In genomic region chr7:152136623-152137022, GRCh38 we compare ENCODE assay signal across 13 cellular contexts.
A peak's percentile ranks its signal among the peaks of the same experiment; 100 is the strongest.
DNase-seq lines count a peak whose midpoint lies in the region; ATAC-seq, FAIRE-seq and TF ChIP-seq lines count a peak whose summit lies in the region.
"Had no signal": no experiment of that assay in that cellular context is flagged by ENCODE, and none has a peak within 500 bp of the region (broad histone marks: within the 10 kb centered on the region; RNA-seq: fewer than 3 reads in every experiment).

No MANE protein-coding gene starts in this region.

- no peaks in the 10 kb centered on the region for H3K9me3 Mint-ChIP-seq in chondrocyte (ENCODE audit: low read depth)
- no peaks in the 10 kb centered on the region for H3K9me3 Mint-ChIP-seq in immature natural killer cell
- no peaks in the 10 kb centered on the region for H3K9me3 Mint-ChIP-seq in activated naive CD4-positive, alpha-beta T cell treated with anti-CD3 and anti-CD28 coated beads, Interleukin-2, amount 50 U/mL, for 72 hours

- intact Hi-C loops in mucosa of descending colon (cut with DNase I, micrococcal nuclease) = no loop called here

- no peak for ATAC-seq in GM18519 (IDR thresholded peaks at IDR 0.05; ENCODE audit: low FRiP score, unreplicated experiment)
- no peak for ATAC-seq in mucosa of descending colon
- ATAC-seq in activated naive CD4-positive, alpha-beta T cell treated with anti-CD3 and anti-CD28 coated beads, Interleukin-2, amount 50 U/mL, for 72 hours = no peak

- H3K27me3 Mint-ChIP-seq in chondrocyte (ENCODE audit: low read depth) (no peaks in the 10 kb centered on the region), immature natural killer cell (ENCODE audit: low read depth in 3 of 3) (peaks cover 5 to 9% (median 5%) of the 10 kb centered on the region in 3 donors)

- no peak for TF ChIP-seq POLR2A in H54 (IDR thresholded peaks at IDR 0.05; ENCODE audit: low read depth, low read length)

- peaks cover 5% of the 10 kb centered on the region for H3K36me3 ChIP-seq in mucosa of descending colon (ENCODE audit: low read depth)

- H3K4me1 ChIP-seq in mucosa of descending colon (ENCODE audit: low read depth) = no peaks in the 10 kb centered on the region

- no peak for FAIRE-seq in H54 (lab: Jason Lieb, UNC)

- no peaks in the 10 kb centered on the region for H3K9me3 ChIP-seq in mucosa of descending colon

- DNase-seq in H54 (ENCODE audit: insufficient read length, low spot score) = peak; percentile 20
- DNase-seq in chondrocyte (ENCODE audit: low spot score) = no peak
- DNase-seq in immature natural killer cell = no peak
- DNase-seq in smooth muscle cell of the brain vasculature (ENCODE audit: low read depth, low spot score) = peak; percentile 39
- DNase-seq in mucosa of descending colon = no peak
- no peak for DNase-seq in activated CD4-positive, alpha-beta T cell treated with anti-CD3 and anti-CD28 coated beads, Interleukin-2, amount 50 U/mL, for 1 hour
- DNase-seq in activated naive CD4-positive, alpha-beta T cell treated with anti-CD3 and anti-CD28 coated beads, Interleukin-2, amount 50 U/mL, for 72 hours (ENCODE audit: low spot score in 2 of 2) = no peak
- DNase-seq: DMS53, NCI-H82, T-helper 1 cell had no signal

- peak overlapping the region; percentile 93 for H3K27ac Mint-ChIP-seq in chondrocyte (ENCODE audit: unreplicated experiment)
- H3K27ac Mint-ChIP-seq in immature natural killer cell = peak overlapping the region in 4 of 6 donors; percentile 12 to 64 (median 24)
- H3K27ac Mint-ChIP-seq in activated naive CD4-positive, alpha-beta T cell treated with anti-CD3 and anti-CD28 coated beads, Interleukin-2, amount 50 U/mL, for 72 hours = peak overlapping the region in 1 of 2 donors; percentile 52

- H3K4me3 Mint-ChIP-seq in chondrocyte (ENCODE audit: unreplicated experiment) (peak overlapping the region; percentile 68), immature natural killer cell (no peak overlapping the region)

- TF ChIP-seq CTCF in chondrocyte (IDR thresholded peaks at IDR 0.05) = peak; percentile 14
- no peak for TF ChIP-seq CTCF in mucosa of descending colon (IDR thresholded peaks at IDR 0.05)

- H3K36me3 Mint-ChIP-seq in chondrocyte (ENCODE audit: low read depth) (peaks cover 22% of the 10 kb centered on the region), immature natural killer cell (peaks cover under 1 to 40% (median 29%) of the 10 kb centered on the region in 3 donors)
- H3K36me3 Mint-ChIP-seq in activated naive CD4-positive, alpha-beta T cell treated with anti-CD3 and anti-CD28 coated beads, Interleukin-2, amount 50 U/mL, for 72 hours = peaks cover 0 to 9% of the 10 kb centered on the region in 2 donors

- H3K4me1 Mint-ChIP-seq in chondrocyte (ENCODE audit: low read depth) = peaks cover 31% of the 10 kb centered on the region
- no peaks in the 10 kb centered on the region for H3K4me1 Mint-ChIP-seq in immature natural killer cell

- no peak overlapping the region for H3K4me3 ChIP-seq in mucosa of descending colon
- H3K4me3 ChIP-seq: coronary artery, skin epidermis had no signal

Comparison
In these comparisons a context has a peak if more than half of its experiments do, and no peak if none do; other contexts are left out.
1. DNase-seq: peak in H54 (single experiment) and smooth muscle cell of the brain vasculature (single experiment); none in chondrocyte (single experiment), immature natural killer cell (0 of 3), mucosa of descending colon (0 of 3), activated CD4-positive, alpha-beta T cell treated with anti-CD3 and anti-CD28 coated beads, Interleukin-2, amount 50 U/mL, for 1 hour (single experiment) and activated naive CD4-positive, alpha-beta T cell treated with anti-CD3 and anti-CD28 coated beads, Interleukin-2, amount 50 U/mL, for 72 hours (0 of 2).